9 cellular contexts compared by ENCODE assay signal in the genomic region with DNA sequence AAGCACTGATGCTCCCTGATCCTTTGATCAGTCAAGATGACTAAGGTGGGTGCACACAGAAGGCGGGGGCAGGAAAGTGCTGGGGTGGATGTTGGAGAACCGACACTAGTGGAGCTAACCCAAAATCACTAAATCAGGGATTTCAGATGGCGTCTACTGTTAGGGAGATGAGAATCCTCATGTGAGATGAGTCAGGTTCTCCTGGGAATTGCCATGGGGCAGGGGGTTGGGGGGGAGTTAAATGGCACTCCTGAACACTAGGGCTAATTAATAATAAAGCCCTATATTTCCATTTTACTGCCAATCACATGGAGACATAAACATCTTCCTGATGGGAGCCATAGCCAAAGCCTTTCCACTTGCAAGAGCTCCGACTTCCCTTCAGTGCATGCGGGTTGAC.
"Had no signal": no experiment of that assay in that cellular context is flagged by ENCODE, and none has a peak within 500 bp of the region (broad histone marks: within the 10 kb centered on the region; RNA-seq: fewer than 3 reads in every experiment).

No MANE protein-coding gene starts in this region.

- H3K9me3 ChIP-seq: HAP-1 had no signal

- ATAC-seq: GM23338, HCT116 had no signal

- H3K36me3 ChIP-seq: HAP-1 had no signal

- H3K27ac ChIP-seq: GM23248 had no signal

- H3K4me1 ChIP-seq: HAP-1 had no signal

- DNase-seq: GM23248, GOT3, H7, H9, HCEC 1CT, HFFc6 had no signal

- H3K4me3 ChIP-seq: GM23248, GM23338, HAP-1 had no signal
